ENCODE assay signal across 1 cellular context in genomic region chr2:11746807-11747459, GRCh38.
TF ChIP-seq lines count a peak whose summit lies in the region.

No MANE protein-coding gene starts in this region.

TF ChIP-seq in HepG2, 621 proteins besides CTCF, POLR2A, EP300 and RAD21 (continued from another document and continues in another):
- TF ChIP-seq THRA (CRISPR knock-in tag; IDR thresholded peaks at IDR 0.05; ENCODE audit: borderline replicate concordance) (no peak), HNRNPUL1 (IDR thresholded peaks at IDR 0.05; ENCODE audit: low read depth, low read length) (no peak), ZFY (CRISPR knock-in tag; IDR thresholded peaks at IDR 0.05) (peak; percentile 90), CENPBD1 (CRISPR knock-in tag; IDR thresholded peaks at IDR 0.05; ENCODE audit: borderline replicate concordance, low read depth) (no peak), ZNF263 (CRISPR knock-in tag; IDR thresholded peaks at IDR 0.05) (no peak; the same call in 1 of the 2 replicates), ZNF350 (CRISPR knock-in tag; IDR thresholded peaks at IDR 0.05; ENCODE audit: borderline replicate concordance, low read depth) (no peak), TAF15 (IDR thresholded peaks at IDR 0.05; ENCODE audit: low read depth, low read length, poor library complexity, severe bottlenecking) (no peak), ZNF766 (CRISPR knock-in tag; IDR thresholded peaks at IDR 0.05; ENCODE audit: borderline replicate concordance) (peak; percentile 6; the same call in 1 of the 2 replicates), SP1 (IDR thresholded peaks at IDR 0.05) (no peak), SP1 (CRISPR knock-in tag; IDR thresholded peaks at IDR 0.05) (no peak), ZNF598 (CRISPR knock-in tag; IDR thresholded peaks at IDR 0.05; ENCODE audit: borderline replicate concordance) (peak; percentile 75; the same call in 1 of the 2 replicates), ZNF724P (CRISPR knock-in tag; IDR thresholded peaks at IDR 0.05; ENCODE audit: borderline replicate concordance) (0 out of 2 replicates have a peak, but pooled peaks have one; percentile 50), NCOR1 (IDR thresholded peaks at IDR 0.05; ENCODE audit: borderline replicate concordance, low read length) (no peak), RARA (CRISPR knock-in tag; IDR thresholded peaks at IDR 0.05) (peak; percentile 17; the same call in 1 of the 2 replicates), GLI4 (CRISPR knock-in tag; IDR thresholded peaks at IDR 0.05; ENCODE audit: borderline replicate concordance) (peak; percentile 10; the same call in 1 of the 2 replicates), FOXA1 (IDR thresholded peaks at IDR 0.05) (no peak), FOXA1 (CRISPR knock-in tag; IDR thresholded peaks at IDR 0.05) (no peak), ZBTB42 (CRISPR knock-in tag; IDR thresholded peaks at IDR 0.05) (0 out of 2 replicates have a peak, but pooled peaks have one; percentile 70), ZNF446 (CRISPR knock-in tag; IDR thresholded peaks at IDR 0.05) (peak; percentile 89), ZNF329 (CRISPR knock-in tag; IDR thresholded peaks at IDR 0.05; ENCODE audit: low read depth) (peak; percentile 19; the same call in 1 of the 2 replicates), NR0B2 (CRISPR knock-in tag; IDR thresholded peaks at IDR 0.05) (no peak), HNF4G (IDR thresholded peaks at IDR 0.05; ENCODE audit: borderline replicate concordance, low read depth, low read length) (0 out of 2 replicates have a peak, but pooled peaks have one; percentile 11), HNF4G (CRISPR knock-in tag; IDR thresholded peaks at IDR 0.05; ENCODE audit: borderline replicate concordance, low read depth) (no peak), SETDB1 (CRISPR knock-in tag; IDR thresholded peaks at IDR 0.05; ENCODE audit: borderline replicate concordance) (no peak), CREM (IDR thresholded peaks at IDR 0.05) (0 out of 2 replicates have a peak, but pooled peaks have one; percentile 24), CREM (CRISPR knock-in tag; IDR thresholded peaks at IDR 0.05) (no peak), PRDM10 (CRISPR knock-in tag; IDR thresholded peaks at IDR 0.05; ENCODE audit: low read depth) (0 out of 2 replicates have a peak, but pooled peaks have one; percentile 45), LCORL (IDR thresholded peaks at IDR 0.05) (no peak), LCORL (CRISPR knock-in tag; IDR thresholded peaks at IDR 0.05) (peak; percentile 15; the same call in 1 of the 2 replicates), ZNF761 (CRISPR knock-in tag; conservative IDR thresholded peaks at IDR 0.05) (no peak), ZBTB38 (CRISPR knock-in tag; IDR thresholded peaks at IDR 0.05) (0 out of 2 replicates have a peak, but pooled peaks have one; percentile 32), SALL2 (CRISPR knock-in tag; IDR thresholded peaks at IDR 0.05) (0 out of 2 replicates have a peak, but pooled peaks have one; percentile 8), RXRB (CRISPR knock-in tag; IDR thresholded peaks at IDR 0.05; ENCODE audit: borderline replicate concordance) (peak; percentile 30; the same call in 1 of the 2 replicates), FOXA3 (CRISPR knock-in tag; IDR thresholded peaks at IDR 0.05) (peak; percentile 9; the same call in 1 of the 2 replicates), HMG20A (CRISPR knock-in tag; IDR thresholded peaks at IDR 0.05; ENCODE audit: borderline replicate concordance) (peak; percentile 19; the same call in 1 of the 2 replicates), GATAD2A (CRISPR knock-in tag; IDR thresholded peaks at IDR 0.05) (peak; percentile 56), HDAC2 (CRISPR knock-in tag; IDR thresholded peaks at IDR 0.05) (peak; percentile 65; the same call in 1 of the 2 replicates), ZNF891 (CRISPR knock-in tag; IDR thresholded peaks at IDR 0.05) (peak; percentile 86; the same call in 1 of the 2 replicates), ATF7-NPFF (CRISPR knock-in tag; IDR thresholded peaks at IDR 0.05; ENCODE audit: low read depth) (peak; percentile 10; the same call in 1 of the 2 replicates), ZNF670 (CRISPR knock-in tag; IDR thresholded peaks at IDR 0.05; ENCODE audit: borderline replicate concordance) (no peak), THAP11 (CRISPR knock-in tag; IDR thresholded peaks at IDR 0.05) (peak; percentile 25; the same call in 1 of the 2 replicates), ISL2 (CRISPR knock-in tag; IDR thresholded peaks at IDR 0.05) (0 out of 2 replicates have a peak, but pooled peaks have one; percentile 30), DPF2 (CRISPR knock-in tag; IDR thresholded peaks at IDR 0.05; ENCODE audit: borderline replicate concordance, low read depth) (no peak), ZNF703 (CRISPR knock-in tag; IDR thresholded peaks at IDR 0.05; ENCODE audit: borderline replicate concordance) (0 out of 2 replicates have a peak, but pooled peaks have one; percentile 30), ZMYM3 (CRISPR knock-in tag; IDR thresholded peaks at IDR 0.05) (peak; percentile 72), BRD4 (CRISPR knock-in tag; IDR thresholded peaks at IDR 0.05) (0 out of 2 replicates have a peak, but pooled peaks have one; percentile 56), ZNF780A (CRISPR knock-in tag; IDR thresholded peaks at IDR 0.05) (no peak), SCMH1 (CRISPR knock-in tag; IDR thresholded peaks at IDR 0.05; ENCODE audit: borderline replicate concordance) (no peak), TBX2 (CRISPR knock-in tag; IDR thresholded peaks at IDR 0.05; ENCODE audit: borderline replicate concordance) (peak; percentile 65), CBX5 (CRISPR knock-in tag; IDR thresholded peaks at IDR 0.05; ENCODE audit: borderline replicate concordance) (0 out of 2 replicates have a peak, but pooled peaks have one; percentile 30), CAMTA2 (CRISPR knock-in tag; IDR thresholded peaks at IDR 0.05; ENCODE audit: borderline replicate concordance) (0 out of 2 replicates have a peak, but pooled peaks have one; percentile 25), POLR2AphosphoS2 (IDR thresholded peaks at IDR 0.05; ENCODE audit: low read depth, low read length) (no peak), PHF21A (CRISPR knock-in tag; IDR thresholded peaks at IDR 0.05) (peak; percentile 41; the same call in 1 of the 2 replicates), CHD2 (IDR thresholded peaks at IDR 0.05; ENCODE audit: low read depth, low read length) (peak; percentile 40; the same call in 1 of the 2 replicates), ZFP62 (CRISPR knock-in tag; IDR thresholded peaks at IDR 0.05) (no peak), RBFOX2 (IDR thresholded peaks at IDR 0.05; ENCODE audit: low read depth, low read length) (peak; percentile 36; the same call in 1 of the 2 replicates), KAT2B (IDR thresholded peaks at IDR 0.05; ENCODE audit: borderline replicate concordance, low read depth, low read length) (no peak), ZNF556 (CRISPR knock-in tag; IDR thresholded peaks at IDR 0.05; ENCODE audit: borderline replicate concordance) (peak; percentile 53; the same call in 1 of the 2 replicates), ESRRA (CRISPR knock-in tag; IDR thresholded peaks at IDR 0.05; ENCODE audit: low read depth) (peak; percentile 96)
- TF ChIP-seq, protein P1, sequence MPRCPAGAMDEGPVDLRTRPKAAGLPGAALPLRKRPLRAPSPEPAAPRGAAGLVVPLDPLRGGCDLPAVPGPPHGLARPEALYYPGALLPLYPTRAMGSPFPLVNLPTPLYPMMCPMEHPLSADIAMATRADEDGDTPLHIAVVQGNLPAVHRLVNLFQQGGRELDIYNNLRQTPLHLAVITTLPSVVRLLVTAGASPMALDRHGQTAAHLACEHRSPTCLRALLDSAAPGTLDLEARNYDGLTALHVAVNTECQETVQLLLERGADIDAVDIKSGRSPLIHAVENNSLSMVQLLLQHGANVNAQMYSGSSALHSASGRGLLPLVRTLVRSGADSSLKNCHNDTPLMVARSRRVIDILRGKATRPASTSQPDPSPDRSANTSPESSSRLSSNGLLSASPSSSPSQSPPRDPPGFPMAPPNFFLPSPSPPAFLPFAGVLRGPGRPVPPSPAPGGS (CRISPR knock-in tag; IDR thresholded peaks at IDR 0.05), result peak; percentile 39; the same call in 1 of the 2 replicates
- TF ChIP-seq, protein P2, sequence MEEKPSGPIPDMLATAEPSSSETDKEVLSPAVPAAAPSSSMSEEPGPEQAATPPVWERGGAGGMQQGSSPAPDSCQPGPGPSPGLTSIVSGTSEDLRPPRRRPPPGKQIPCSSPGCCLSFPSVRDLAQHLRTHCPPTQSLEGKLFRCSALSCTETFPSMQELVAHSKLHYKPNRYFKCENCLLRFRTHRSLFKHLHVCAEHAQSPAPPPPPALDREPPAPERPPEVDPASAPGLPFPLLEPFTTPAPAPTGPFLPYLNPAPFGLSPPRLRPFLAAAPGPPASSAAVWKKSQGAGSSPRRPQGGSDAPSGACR (CRISPR knock-in tag; IDR thresholded peaks at IDR 0.05), result no peak
- TF ChIP-seq, protein P3, sequence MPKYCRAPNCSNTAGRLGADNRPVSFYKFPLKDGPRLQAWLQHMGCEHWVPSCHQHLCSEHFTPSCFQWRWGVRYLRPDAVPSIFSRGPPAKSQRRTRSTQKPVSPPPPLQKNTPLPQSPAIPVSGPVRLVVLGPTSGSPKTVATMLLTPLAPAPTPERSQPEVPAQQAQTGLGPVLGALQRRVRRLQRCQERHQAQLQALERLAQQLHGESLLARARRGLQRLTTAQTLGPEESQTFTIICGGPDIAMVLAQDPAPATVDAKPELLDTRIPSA (CRISPR knock-in tag; IDR thresholded peaks at IDR 0.05; ENCODE audit: borderline replicate concordance), result no peak
- TF ChIP-seq, protein P4, sequence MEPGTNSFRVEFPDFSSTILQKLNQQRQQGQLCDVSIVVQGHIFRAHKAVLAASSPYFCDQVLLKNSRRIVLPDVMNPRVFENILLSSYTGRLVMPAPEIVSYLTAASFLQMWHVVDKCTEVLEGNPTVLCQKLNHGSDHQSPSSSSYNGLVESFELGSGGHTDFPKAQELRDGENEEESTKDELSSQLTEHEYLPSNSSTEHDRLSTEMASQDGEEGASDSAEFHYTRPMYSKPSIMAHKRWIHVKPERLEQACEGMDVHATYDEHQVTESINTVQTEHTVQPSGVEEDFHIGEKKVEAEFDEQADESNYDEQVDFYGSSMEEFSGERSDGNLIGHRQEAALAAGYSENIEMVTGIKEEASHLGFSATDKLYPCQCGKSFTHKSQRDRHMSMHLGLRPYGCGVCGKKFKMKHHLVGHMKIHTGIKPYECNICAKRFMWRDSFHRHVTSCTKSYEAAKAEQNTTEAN (CRISPR knock-in tag; conservative IDR thresholded peaks at IDR 0.05), result 0 out of 2 replicates have a peak, but pooled peaks have one; percentile 14
- TF ChIP-seq, protein P5, sequence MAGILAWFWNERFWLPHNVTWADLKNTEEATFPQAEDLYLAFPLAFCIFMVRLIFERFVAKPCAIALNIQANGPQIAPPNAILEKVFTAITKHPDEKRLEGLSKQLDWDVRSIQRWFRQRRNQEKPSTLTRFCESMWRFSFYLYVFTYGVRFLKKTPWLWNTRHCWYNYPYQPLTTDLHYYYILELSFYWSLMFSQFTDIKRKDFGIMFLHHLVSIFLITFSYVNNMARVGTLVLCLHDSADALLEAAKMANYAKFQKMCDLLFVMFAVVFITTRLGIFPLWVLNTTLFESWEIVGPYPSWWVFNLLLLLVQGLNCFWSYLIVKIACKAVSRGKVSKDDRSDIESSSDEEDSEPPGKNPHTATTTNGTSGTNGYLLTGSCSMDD (CRISPR knock-in tag; IDR thresholded peaks at IDR 0.05), result no peak
